8 cellular contexts compared by ENCODE assay signal in genomic region chr1:192445849-192446489, GRCh38.
DNase-seq lines count a peak whose midpoint lies in the region; ATAC-seq and TF ChIP-seq lines count a peak whose summit lies in the region.

No MANE protein-coding gene starts in this region.

- H3K27ac ChIP-seq in ovary, result no peak overlapping the region

- H3K27me3 ChIP-seq in ovary, result no peaks in the 10 kb centered on the region

- TF ChIP-seq POLR2A in erythroblast (IDR thresholded peaks at IDR 0.05; ENCODE audit: low read length), result no peak
- no peak for TF ChIP-seq POLR2A in ovary (IDR thresholded peaks at IDR 0.05)

- TF ChIP-seq EP300 in ovary (IDR thresholded peaks at IDR 0.05), result no peak

- DNase-seq in NCI-H748 (lab: John Stamatoyannopoulos, UW; ENCODE audit: unreplicated experiment), result peak; percentile 22
- no peak for DNase-seq in NCI-H748 treated with DMSO at 0.1 percent for 48 hours (lab: John Stamatoyannopoulos, UW)
- DNase-seq in NCI-H446 (lab: John Stamatoyannopoulos, UW), result peak; percentile 12 to 71
- DNase-seq in activated CD8-positive, alpha-beta memory T cell treated with anti-CD3 and anti-CD28 coated beads for 4 hours (ENCODE audit: low read depth in 2 of 2), result peak; percentile 4 to 8
- DNase-seq in erythroblast (lab: John Stamatoyannopoulos, UW), result peak; percentile 52 to 78
- peak in 4 of 5 donors; percentile 11 to 51 (median 40) for DNase-seq in ovary
- no peak for DNase-seq in islet precursor cell

- H3K4me3 ChIP-seq in ovary, result no peak overlapping the region

- peak; percentile 61 to 74 (median 62) for TF ChIP-seq CTCF in ovary (IDR thresholded peaks at IDR 0.05)

- no peaks in the 10 kb centered on the region for H3K9me3 ChIP-seq in ovary

- no peaks in the 10 kb centered on the region for H3K4me1 ChIP-seq in ovary (ENCODE audit: insufficient read depth)

- 10 to 12% (median 12%) methylated on average over 6 of the region's 6 CpGs for WGBS in ovary, 3 donors

- intact Hi-C loops in ovary (cut with DNase I), result no loop called here

- peak; percentile 74 for ATAC-seq in HG02885 (IDR thresholded peaks at IDR 0.05; ENCODE audit: poor library complexity, unreplicated experiment)

- no peaks in the 10 kb centered on the region for H3K36me3 ChIP-seq in ovary

Comparison
In these comparisons a context has a peak if more than half of its experiments do, and no peak if none do; other contexts are left out.
1. DNase-seq: peak in NCI-H748 (single experiment), NCI-H446 (2 of 2), activated CD8-positive, alpha-beta memory T cell treated with anti-CD3 and anti-CD28 coated beads for 4 hours (2 of 2), erythroblast (2 of 2) and ovary (4 of 5); none in NCI-H748 treated with DMSO at 0.1 percent for 48 hours (single experiment) and islet precursor cell (single experiment).